Comparison of ENCODE assay signal across 8 cellular contexts in the genomic region with DNA sequence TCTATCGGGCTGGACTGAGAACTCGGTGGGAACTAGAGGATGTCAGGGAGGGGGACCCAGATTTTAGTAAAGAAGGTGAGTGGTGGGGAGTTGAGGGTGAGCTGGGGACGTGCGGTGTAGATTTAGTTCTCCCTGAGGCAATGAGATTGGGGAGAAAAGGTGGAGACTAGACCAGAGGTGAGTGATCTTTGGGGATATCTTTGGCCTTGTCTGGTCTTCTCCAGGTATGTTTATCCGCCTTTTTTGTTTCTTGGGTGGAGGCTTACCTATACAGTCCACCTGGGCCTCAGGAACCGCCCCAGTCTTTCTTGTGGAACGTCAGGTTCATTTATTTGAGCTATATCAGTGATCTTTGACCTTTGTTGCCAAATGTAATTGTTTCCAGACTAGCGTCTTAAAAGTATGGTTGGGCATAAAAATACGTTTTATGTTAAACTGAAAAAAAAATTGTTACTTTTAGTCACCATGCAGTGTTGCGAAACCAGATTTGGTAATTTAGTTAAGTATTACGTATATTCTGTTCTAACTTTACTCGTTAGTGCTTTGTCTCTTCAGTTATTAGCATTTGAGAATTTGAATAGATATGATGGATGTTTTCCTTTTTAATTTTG. TPM values are rescaled to one million over a fixed set of nuclear protein-coding genes. Genes with fewer than 3 reads are reported as not detected.
DNase-seq lines count a peak whose midpoint lies in the region; ATAC-seq, FAIRE-seq and TF ChIP-seq lines count a peak whose summit lies in the region.

No MANE protein-coding gene starts in this region.

- H3K4me3 ChIP-seq in KMS-11 (IDR thresholded peaks at IDR 0.05; ENCODE audit: insufficient read depth, low read depth, low read length) (no peak overlapping the region), astrocyte of the cerebellum (ENCODE audit: low read depth, low read length) (peak overlapping the region; percentile 58), keratinocyte (ENCODE audit: control insufficient read depth in 2 of 3, extremely low read depth in 1 of 3, insufficient read depth in 2 of 3, low read depth in 1 of 3, low read length in 3 of 3) (peak overlapping the region; percentile 89 to 97 (median 91))

- DNase-seq in GF-D8 (lab: John Stamatoyannopoulos, UW) = peak; percentile 22
- DNase-seq in astrocyte of the cerebellum (ENCODE audit: low read depth) = no peak
- DNase-seq in keratinocyte (ENCODE audit: low read depth, low spot score) = no peak
- DNase-seq in SHP77 treated with DMSO at 0.1 percent for 48 hours (lab: John Stamatoyannopoulos, UW) = no peak
- no peak for DNase-seq in NCI-H187 (lab: John Stamatoyannopoulos, UW)

- in situ Hi-C loops in astrocyte of the cerebellum (cut with HindIII; ENCODE audit: low sequenced_read_pairs) = no loop called here

- no peak for TF ChIP-seq CTCF in KMS-11 (conservative IDR thresholded peaks at IDR 0.05; ENCODE audit: low read depth, low read length)
- no peak for TF ChIP-seq CTCF in astrocyte of the cerebellum (IDR thresholded peaks at IDR 0.05; ENCODE audit: low read depth, low read length, missing control alignments)
- TF ChIP-seq CTCF in keratinocyte (optimal IDR thresholded peaks at IDR 0.05 in 1 of 3, IDR thresholded peaks at IDR 0.05 in 1 of 3, conservative IDR thresholded peaks at IDR 0.05 in 1 of 3; ENCODE audit: extremely low read depth in 1 of 3, insufficient read depth in 2 of 3, low read length in 3 of 3) = no peak

- H3K27me3 ChIP-seq in KMS-11 (ENCODE audit: insufficient read depth, low read depth) (no peaks in the 10 kb centered on the region), keratinocyte (ENCODE audit: control insufficient read depth, extremely low read depth, insufficient read depth, low read length) (no peaks in the 10 kb centered on the region)

- dilution Hi-C loops in keratinocyte (cut with MboI; ENCODE audit: extremely low pct_ligation_motif_present, low sequenced_read_pairs) = no loop called here

- no peak for ATAC-seq in HG02981 (IDR thresholded peaks at IDR 0.05; ENCODE audit: unreplicated experiment)

- H3K27ac Mint-ChIP-seq in stimulated activated naive CD8-positive, alpha-beta T cell treated with anti-CD3 and anti-CD28 coated beads, Interleukin-15, Interleukin-2, amounts not matched to agents 100 ng/mL and 50 ng/mL, for 24 hours = peak overlapping the region; percentile 94

- H3K36me3 Mint-ChIP-seq in stimulated activated naive CD8-positive, alpha-beta T cell treated with anti-CD3 and anti-CD28 coated beads, Interleukin-15, Interleukin-2, amounts not matched to agents 100 ng/mL and 50 ng/mL, for 24 hours (ENCODE audit: low read depth) = peaks cover 4% of the 10 kb centered on the region

- H3K27me3 Mint-ChIP-seq in stimulated activated naive CD8-positive, alpha-beta T cell treated with anti-CD3 and anti-CD28 coated beads, Interleukin-15, Interleukin-2, amounts not matched to agents 100 ng/mL and 50 ng/mL, for 24 hours = no peaks in the 10 kb centered on the region

- peak overlapping the region; percentile 89 for H3K4me3 Mint-ChIP-seq in stimulated activated naive CD8-positive, alpha-beta T cell treated with anti-CD3 and anti-CD28 coated beads, Interleukin-15, Interleukin-2, amounts not matched to agents 100 ng/mL and 50 ng/mL, for 24 hours

- H4K20me1 ChIP-seq in KMS-11 (ENCODE audit: insufficient read depth) (no peaks in the 10 kb centered on the region), keratinocyte (ENCODE audit: control insufficient read depth, extremely low read depth, insufficient read depth, low read length) (no peaks in the 10 kb centered on the region)

- peaks cover 36% of the 10 kb centered on the region for H3K4me1 Mint-ChIP-seq in stimulated activated naive CD8-positive, alpha-beta T cell treated with anti-CD3 and anti-CD28 coated beads, Interleukin-15, Interleukin-2, amounts not matched to agents 100 ng/mL and 50 ng/mL, for 24 hours (ENCODE audit: low read depth)

- no peaks in the 10 kb centered on the region for H3K9me1 ChIP-seq in keratinocyte (ENCODE audit: control insufficient read depth, extremely low read depth, insufficient read depth, low read length)

- H3K9me3 ChIP-seq in keratinocyte (ENCODE audit: control insufficient read depth, low read depth, low read length) = no peaks in the 10 kb centered on the region

- FAIRE-seq in keratinocyte (lab: Jason Lieb, UNC) = no peak

- H3K9me3 Mint-ChIP-seq in stimulated activated naive CD8-positive, alpha-beta T cell treated with anti-CD3 and anti-CD28 coated beads, Interleukin-15, Interleukin-2, amounts not matched to agents 100 ng/mL and 50 ng/mL, for 24 hours = no peaks in the 10 kb centered on the region

- peak overlapping the region; percentile 56 for H3K4me2 ChIP-seq in KMS-11
- peak overlapping the region; percentile 68 for H3K4me2 ChIP-seq in keratinocyte (ENCODE audit: control insufficient read depth, extremely low read depth, insufficient read depth, low read depth, low read length)

- H3K4me1 ChIP-seq in KMS-11 (ENCODE audit: low read depth, poor library complexity, severe bottlenecking) (peaks cover 15% of the 10 kb centered on the region), keratinocyte (ENCODE audit: control insufficient read depth, extremely low read depth, insufficient read depth, low read length) (peaks cover 17% of the 10 kb centered on the region)

- H3K36me3 ChIP-seq in KMS-11 (ENCODE audit: insufficient read depth) = no peaks in the 10 kb centered on the region
- no peaks in the 10 kb centered on the region for H3K36me3 ChIP-seq in keratinocyte (ENCODE audit: control insufficient read depth in 2 of 2, extremely low read depth in 1 of 2, insufficient read depth in 2 of 2, low read length in 2 of 2)

- H3K9ac ChIP-seq in KMS-11 (peak overlapping the region; percentile 94), keratinocyte (ENCODE audit: control insufficient read depth, extremely low read depth, insufficient read depth, low read length) (peak overlapping the region; percentile 98)

- H3K79me2 ChIP-seq in KMS-11 (ENCODE audit: insufficient read depth, low read depth) = peaks cover 47% of the 10 kb centered on the region
- peaks cover 59% of the 10 kb centered on the region for H3K79me2 ChIP-seq in keratinocyte (ENCODE audit: control insufficient read depth, insufficient read depth, low read length)

- peak overlapping the region; percentile 96; the same call in 1 of the 2 replicates for H2AFZ ChIP-seq in KMS-11 (ENCODE audit: low read depth)
- no peak overlapping the region for H2AFZ ChIP-seq in keratinocyte (ENCODE audit: control insufficient read depth, low read length)

- peak overlapping the region; percentile 66; the same call in 1 of the 2 replicates for H3K27ac ChIP-seq in KMS-11
- H3K27ac ChIP-seq in keratinocyte (ENCODE audit: control insufficient read depth, insufficient read depth, low read length) = peak overlapping the region; percentile 95

RNA-seq across cellular contexts. Expression of gene UBAP1, which starts 0.8 kb away (rescaled TPM):
- 81.8 to 99.5 TPM (median 85.1 TPM) in 3 replicates for polyA plus RNA-seq in keratinocyte
- polyA plus RNA-seq in keratinocyte (2011; ENCODE audit: low read depth) = 82.4 TPM
- polyA plus RNA-seq in keratinocyte (2011; cell fraction: cytosol; rRNA removed) = 84.9 and 129 TPM in 2 replicates
- 86.4 and 97.7 TPM in 2 replicates for polyA plus RNA-seq in keratinocyte (2011; cell fraction: nucleus; rRNA removed)
- 53.2 and 80.7 TPM in 2 replicates for polyA plus RNA-seq in keratinocyte (2012; ENCODE audit: low replicate concordance)
- 75.0 to 108 TPM (median 90.8 TPM) in 3 replicates for polyA minus RNA-seq in keratinocyte
- polyA minus RNA-seq in keratinocyte (2011; cell fraction: cytosol; rRNA and poly(A)+ RNA removed) = 62.2 TPM
- polyA minus RNA-seq in keratinocyte (2011; cell fraction: nucleus; rRNA and poly(A)+ RNA removed) = 36.6 and 56.2 TPM in 2 replicates

RNA-seq across cellular contexts. Expression of gene DCAF12, which starts 53.1 kb away (rescaled TPM):
- 27.5 to 34.0 TPM (median 33.0 TPM) in 3 replicates for polyA plus RNA-seq in keratinocyte
- polyA plus RNA-seq in keratinocyte (2011; ENCODE audit: low read depth) = 7.6 TPM
- polyA plus RNA-seq in keratinocyte (2011; cell fraction: cytosol; rRNA removed) = 24.7 and 36.3 TPM in 2 replicates
- polyA plus RNA-seq in keratinocyte (2011; cell fraction: nucleus; rRNA removed) = 25.9 and 29.3 TPM in 2 replicates
- 16.0 and 20.4 TPM in 2 replicates for polyA plus RNA-seq in keratinocyte (2012; ENCODE audit: low replicate concordance)
- 31.7 to 53.9 TPM (median 40.1 TPM) in 3 replicates for polyA minus RNA-seq in keratinocyte
- polyA minus RNA-seq in keratinocyte (2011; cell fraction: cytosol; rRNA and poly(A)+ RNA removed) = 22.1 TPM
- 13.2 and 25.4 TPM in 2 replicates for polyA minus RNA-seq in keratinocyte (2011; cell fraction: nucleus; rRNA and poly(A)+ RNA removed)
